Comparison of ENCODE assay signal across 1 cellular context in the genomic region with DNA sequence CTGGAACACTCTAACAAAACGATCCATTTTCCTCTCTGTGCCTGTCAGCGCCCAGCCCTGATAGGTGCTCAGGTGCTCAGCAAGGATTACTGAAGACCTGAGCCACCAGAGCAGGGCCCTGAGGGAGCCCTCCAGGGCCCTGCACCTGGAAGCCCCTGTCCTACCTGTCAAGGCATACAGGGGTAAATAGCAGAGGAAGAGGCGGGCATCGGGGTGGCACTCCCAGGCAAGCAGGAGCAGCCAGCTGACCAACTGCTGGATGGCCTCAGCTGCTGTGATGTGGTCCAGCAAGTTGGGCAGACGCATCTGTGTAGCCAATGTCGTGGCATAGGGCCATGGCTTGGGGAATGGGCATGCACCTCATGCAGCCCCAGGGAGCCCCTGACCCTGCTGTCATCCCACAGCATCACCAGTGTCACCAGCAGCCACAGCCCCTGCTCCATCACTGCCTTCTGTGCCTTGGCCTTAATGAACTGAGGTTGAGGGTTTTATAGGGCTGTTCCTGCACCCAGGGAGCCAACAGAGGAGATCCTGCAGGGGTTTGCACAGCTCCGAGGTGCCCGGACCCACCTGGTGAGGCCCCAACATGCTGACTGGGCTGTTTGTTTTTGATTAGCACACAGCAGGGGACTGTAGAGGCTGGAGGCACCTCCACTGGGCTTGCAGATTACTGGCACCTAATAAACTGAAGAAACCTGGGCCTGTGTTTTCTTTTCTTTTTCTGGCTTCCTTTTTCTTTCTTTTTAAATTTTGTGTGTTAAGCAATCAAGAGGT.
TF ChIP-seq lines count a peak whose summit lies in the region.

No MANE protein-coding gene starts in this region.

TF ChIP-seq in H1, 55 proteins besides CTCF, POLR2A, EP300 and RAD21:
- TF ChIP-seq MAFK (IDR thresholded peaks at IDR 0.05; ENCODE audit: low read depth, low read length): peak; percentile 22; the same call in 1 of the 2 replicates
- TF ChIP-seq CHD1 (IDR thresholded peaks at IDR 0.05; ENCODE audit: low read depth, low read length): no peak
- TF ChIP-seq TAF7 (optimal IDR thresholded peaks at IDR 0.05; ENCODE audit: borderline replicate concordance, low read depth, low read length): no peak
TF ChIP-seq in H1: peak in this region for 1.
